Comparison of ENCODE assay signal across 1 cellular context in the genomic region with DNA sequence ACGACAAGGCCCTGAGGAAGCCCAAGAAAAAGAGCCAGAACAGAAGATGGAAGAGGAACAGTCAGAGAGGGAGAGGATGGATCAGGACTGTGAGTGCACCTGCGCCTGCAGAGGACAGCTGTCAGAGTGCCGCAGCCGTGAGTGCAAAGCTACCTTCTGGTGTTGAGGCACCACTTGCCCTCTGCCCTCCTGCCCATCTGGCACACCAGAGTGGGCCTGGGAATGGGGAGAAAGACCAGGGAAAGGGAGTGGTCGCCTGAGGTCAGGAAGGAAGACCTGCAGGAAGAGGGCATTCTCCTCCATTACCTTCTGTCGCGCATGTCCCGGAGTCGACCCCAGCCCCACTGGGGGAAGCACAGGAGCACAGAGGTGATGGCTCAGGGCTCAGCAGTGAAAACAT.
TF ChIP-seq lines count a peak whose summit lies in the region.

No MANE protein-coding gene starts in this region.

TF ChIP-seq in H1, 55 proteins besides CTCF, POLR2A, EP300 and RAD21:
- no peak for TF ChIP-seq KDM5A (IDR thresholded peaks at IDR 0.05; ENCODE audit: low read length)
- TF ChIP-seq, protein P1, sequence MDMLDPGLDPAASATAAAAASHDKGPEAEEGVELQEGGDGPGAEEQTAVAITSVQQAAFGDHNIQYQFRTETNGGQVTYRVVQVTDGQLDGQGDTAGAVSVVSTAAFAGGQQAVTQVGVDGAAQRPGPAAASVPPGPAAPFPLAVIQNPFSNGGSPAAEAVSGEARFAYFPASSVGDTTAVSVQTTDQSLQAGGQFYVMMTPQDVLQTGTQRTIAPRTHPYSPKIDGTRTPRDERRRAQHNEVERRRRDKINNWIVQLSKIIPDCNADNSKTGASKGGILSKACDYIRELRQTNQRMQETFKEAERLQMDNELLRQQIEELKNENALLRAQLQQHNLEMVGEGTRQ (IDR thresholded peaks at IDR 0.05; ENCODE audit: low read length) = no peak
- TF ChIP-seq, protein P2, sequence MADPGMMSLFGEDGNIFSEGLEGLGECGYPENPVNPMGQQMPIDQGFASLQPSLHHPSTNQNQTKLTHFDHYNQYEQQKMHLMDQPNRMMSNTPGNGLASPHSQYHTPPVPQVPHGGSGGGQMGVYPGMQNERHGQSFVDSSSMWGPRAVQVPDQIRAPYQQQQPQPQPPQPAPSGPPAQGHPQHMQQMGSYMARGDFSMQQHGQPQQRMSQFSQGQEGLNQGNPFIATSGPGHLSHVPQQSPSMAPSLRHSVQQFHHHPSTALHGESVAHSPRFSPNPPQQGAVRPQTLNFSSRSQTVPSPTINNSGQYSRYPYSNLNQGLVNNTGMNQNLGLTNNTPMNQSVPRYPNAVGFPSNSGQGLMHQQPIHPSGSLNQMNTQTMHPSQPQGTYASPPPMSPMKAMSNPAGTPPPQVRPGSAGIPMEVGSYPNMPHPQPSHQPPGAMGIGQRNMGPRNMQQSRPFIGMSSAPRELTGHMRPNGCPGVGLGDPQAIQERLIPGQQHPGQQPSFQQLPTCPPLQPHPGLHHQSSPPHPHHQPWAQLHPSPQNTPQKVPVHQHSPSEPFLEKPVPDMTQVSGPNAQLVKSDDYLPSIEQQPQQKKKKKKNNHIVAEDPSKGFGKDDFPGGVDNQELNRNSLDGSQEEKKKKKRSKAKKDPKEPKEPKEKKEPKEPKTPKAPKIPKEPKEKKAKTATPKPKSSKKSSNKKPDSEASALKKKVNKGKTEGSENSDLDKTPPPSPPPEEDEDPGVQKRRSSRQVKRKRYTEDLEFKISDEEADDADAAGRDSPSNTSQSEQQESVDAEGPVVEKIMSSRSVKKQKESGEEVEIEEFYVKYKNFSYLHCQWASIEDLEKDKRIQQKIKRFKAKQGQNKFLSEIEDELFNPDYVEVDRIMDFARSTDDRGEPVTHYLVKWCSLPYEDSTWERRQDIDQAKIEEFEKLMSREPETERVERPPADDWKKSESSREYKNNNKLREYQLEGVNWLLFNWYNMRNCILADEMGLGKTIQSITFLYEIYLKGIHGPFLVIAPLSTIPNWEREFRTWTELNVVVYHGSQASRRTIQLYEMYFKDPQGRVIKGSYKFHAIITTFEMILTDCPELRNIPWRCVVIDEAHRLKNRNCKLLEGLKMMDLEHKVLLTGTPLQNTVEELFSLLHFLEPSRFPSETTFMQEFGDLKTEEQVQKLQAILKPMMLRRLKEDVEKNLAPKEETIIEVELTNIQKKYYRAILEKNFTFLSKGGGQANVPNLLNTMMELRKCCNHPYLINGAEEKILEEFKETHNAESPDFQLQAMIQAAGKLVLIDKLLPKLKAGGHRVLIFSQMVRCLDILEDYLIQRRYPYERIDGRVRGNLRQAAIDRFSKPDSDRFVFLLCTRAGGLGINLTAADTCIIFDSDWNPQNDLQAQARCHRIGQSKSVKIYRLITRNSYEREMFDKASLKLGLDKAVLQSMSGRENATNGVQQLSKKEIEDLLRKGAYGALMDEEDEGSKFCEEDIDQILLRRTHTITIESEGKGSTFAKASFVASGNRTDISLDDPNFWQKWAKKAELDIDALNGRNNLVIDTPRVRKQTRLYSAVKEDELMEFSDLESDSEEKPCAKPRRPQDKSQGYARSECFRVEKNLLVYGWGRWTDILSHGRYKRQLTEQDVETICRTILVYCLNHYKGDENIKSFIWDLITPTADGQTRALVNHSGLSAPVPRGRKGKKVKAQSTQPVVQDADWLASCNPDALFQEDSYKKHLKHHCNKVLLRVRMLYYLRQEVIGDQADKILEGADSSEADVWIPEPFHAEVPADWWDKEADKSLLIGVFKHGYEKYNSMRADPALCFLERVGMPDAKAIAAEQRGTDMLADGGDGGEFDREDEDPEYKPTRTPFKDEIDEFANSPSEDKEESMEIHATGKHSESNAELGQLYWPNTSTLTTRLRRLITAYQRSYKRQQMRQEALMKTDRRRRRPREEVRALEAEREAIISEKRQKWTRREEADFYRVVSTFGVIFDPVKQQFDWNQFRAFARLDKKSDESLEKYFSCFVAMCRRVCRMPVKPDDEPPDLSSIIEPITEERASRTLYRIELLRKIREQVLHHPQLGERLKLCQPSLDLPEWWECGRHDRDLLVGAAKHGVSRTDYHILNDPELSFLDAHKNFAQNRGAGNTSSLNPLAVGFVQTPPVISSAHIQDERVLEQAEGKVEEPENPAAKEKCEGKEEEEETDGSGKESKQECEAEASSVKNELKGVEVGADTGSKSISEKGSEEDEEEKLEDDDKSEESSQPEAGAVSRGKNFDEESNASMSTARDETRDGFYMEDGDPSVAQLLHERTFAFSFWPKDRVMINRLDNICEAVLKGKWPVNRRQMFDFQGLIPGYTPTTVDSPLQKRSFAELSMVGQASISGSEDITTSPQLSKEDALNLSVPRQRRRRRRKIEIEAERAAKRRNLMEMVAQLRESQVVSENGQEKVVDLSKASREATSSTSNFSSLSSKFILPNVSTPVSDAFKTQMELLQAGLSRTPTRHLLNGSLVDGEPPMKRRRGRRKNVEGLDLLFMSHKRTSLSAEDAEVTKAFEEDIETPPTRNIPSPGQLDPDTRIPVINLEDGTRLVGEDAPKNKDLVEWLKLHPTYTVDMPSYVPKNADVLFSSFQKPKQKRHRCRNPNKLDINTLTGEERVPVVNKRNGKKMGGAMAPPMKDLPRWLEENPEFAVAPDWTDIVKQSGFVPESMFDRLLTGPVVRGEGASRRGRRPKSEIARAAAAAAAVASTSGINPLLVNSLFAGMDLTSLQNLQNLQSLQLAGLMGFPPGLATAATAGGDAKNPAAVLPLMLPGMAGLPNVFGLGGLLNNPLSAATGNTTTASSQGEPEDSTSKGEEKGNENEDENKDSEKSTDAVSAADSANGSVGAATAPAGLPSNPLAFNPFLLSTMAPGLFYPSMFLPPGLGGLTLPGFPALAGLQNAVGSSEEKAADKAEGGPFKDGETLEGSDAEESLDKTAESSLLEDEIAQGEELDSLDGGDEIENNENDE (IDR thresholded peaks at IDR 0.05; ENCODE audit: insufficient replicate concordance, low read length) = no peak
- TF ChIP-seq, protein P3, sequence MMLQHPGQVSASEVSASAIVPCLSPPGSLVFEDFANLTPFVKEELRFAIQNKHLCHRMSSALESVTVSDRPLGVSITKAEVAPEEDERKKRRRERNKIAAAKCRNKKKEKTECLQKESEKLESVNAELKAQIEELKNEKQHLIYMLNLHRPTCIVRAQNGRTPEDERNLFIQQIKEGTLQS (IDR thresholded peaks at IDR 0.05; ENCODE audit: insufficient read depth, low read depth, low read length) = no peak
- no peak for TF ChIP-seq POU5F1 (IDR thresholded peaks at IDR 0.05; ENCODE audit: low read depth, low read length)
- TF ChIP-seq POLR2AphosphoS5 (IDR thresholded peaks at IDR 0.05; ENCODE audit: low read depth, low read length) = peak; percentile 62
- TF ChIP-seq ZNF274 (IDR thresholded peaks at IDR 0.05; ENCODE audit: borderline replicate concordance, extremely low read depth, low read length) = no peak
- TF ChIP-seq TCF12 (IDR thresholded peaks at IDR 0.05; ENCODE audit: low read depth, low read length) = no peak
